9 cellular contexts compared by ENCODE assay signal in the genomic region with DNA sequence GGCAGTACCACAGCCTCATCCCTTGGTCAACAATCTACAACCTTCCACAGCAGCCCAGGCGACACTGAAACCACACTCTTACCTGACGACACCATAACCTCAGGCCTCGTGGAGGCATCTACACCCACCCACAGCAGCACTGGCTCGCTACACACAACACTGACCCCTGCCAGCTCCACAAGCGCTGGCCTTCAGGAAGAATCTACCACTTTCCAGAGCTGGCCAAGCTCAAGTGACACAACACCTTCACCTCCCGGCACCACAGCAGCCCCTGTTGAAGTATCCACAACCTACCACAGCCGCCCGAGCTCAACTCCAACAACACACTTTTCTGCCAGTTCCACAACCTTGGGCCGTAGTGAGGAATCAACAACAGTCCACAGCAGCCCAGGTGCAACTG. TPM values are rescaled to one million over a fixed set of nuclear protein-coding genes. Genes with fewer than 3 reads are reported as not detected.
"Had no signal": no experiment of that assay in that cellular context is flagged by ENCODE, and none has a peak within 500 bp of the region (broad histone marks: within the 10 kb centered on the region; RNA-seq: fewer than 3 reads in every experiment).

No MANE protein-coding gene starts in this region.

RNA-seq across cellular contexts. Expression of a gene that starts 25.2 kb away (rescaled TPM):
- total RNA-seq: LHCN-M2, MCF 10A, NCI-H460, OCI-LY7, PC-9, Right ventricle myocardium inferior, RPMI7951, SJCRH30, SK-MEL-5 had no signal

RNA-seq across cellular contexts. Expression of a gene that starts 25.3 kb away (rescaled TPM):
- total RNA-seq: MCF 10A, OCI-LY7, Right ventricle myocardium inferior, SK-MEL-5 had no signal

RNA-seq across cellular contexts. Expression of a gene that starts 45.3 kb away (rescaled TPM):
- total RNA-seq: LHCN-M2, MCF 10A, NCI-H460, OCI-LY7, RPMI7951, SK-MEL-5 had no signal
